ENCODE assay signal across 1 cellular context in the genomic region with DNA sequence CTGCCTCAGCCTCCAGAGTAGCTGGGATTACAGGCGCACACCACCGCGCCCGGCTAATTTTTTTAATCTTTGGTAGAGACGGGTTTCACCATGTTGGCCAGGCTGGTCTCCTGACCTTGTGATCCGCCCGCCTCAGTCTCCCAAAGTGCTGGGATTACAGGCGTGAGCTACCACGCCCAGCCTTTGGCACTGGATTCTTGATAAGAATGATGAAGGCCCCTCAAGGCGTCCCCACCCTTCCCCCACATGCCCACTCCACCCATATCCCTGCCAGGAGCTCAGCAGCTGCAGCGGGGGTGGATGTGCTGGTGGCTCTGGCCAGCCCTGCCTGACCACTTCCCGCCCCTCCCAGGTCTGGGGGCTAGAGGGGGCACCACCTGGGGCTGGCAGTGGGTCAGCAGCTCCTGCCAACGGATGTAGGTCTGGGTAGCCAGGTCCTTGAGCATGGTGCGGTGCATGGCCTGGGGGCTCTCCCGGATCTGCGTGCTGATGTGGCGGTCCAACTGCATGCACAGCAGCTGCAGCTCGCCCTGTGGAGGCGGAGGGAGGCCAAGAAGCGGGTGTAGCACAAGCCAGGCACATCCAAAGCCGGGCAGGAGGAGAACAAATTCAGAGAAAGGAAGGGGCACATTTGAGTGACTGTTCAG.
TF ChIP-seq lines count a peak whose summit lies in the region.

No MANE protein-coding gene starts in this region.

TF ChIP-seq in H1, 55 proteins besides CTCF, POLR2A, EP300 and RAD21:
- TF ChIP-seq GTF2F1 (IDR thresholded peaks at IDR 0.05; ENCODE audit: borderline replicate concordance, low read depth, low read length) (no peak), TAF1 (IDR thresholded peaks at IDR 0.05; ENCODE audit: low read depth, low read length) (no peak), POLR2AphosphoS5 (IDR thresholded peaks at IDR 0.05; ENCODE audit: low read depth, low read length) (no peak), CHD2 (IDR thresholded peaks at IDR 0.05; ENCODE audit: low read length) (no peak), NRF1 (IDR thresholded peaks at IDR 0.05; ENCODE audit: low read depth, low read length) (no peak), RFX5 (IDR thresholded peaks at IDR 0.05; ENCODE audit: borderline replicate concordance, low read depth, low read length) (no peak)
